23 cellular contexts compared by ENCODE assay signal in the genomic region with DNA sequence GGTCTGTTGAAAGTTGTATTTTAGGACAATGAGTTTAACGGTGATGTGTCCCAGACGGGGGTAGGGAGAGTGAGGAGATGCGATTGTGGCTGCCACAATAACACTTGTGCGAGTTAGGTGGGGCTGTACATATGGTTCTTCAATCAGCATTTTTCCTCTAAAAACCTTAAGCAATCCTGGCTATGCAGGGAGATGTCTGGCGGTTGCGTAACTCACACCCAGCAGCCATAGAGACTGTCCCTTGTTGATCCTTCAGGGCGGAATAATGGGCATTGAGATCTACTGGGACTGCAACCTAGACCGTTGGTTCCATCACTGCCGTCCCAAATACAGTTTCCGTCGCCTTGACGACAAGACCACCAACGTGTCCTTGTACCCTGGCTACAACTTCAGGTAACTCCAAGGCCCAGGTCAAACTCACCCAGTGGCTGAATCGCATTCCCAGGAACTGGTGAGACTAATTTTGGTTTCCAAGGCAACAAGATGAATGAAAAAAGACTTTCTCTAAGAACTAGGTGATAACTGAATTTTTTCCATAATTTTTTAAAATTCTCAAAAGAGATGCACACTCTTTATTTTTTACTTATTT. TPM values are rescaled to one million over a fixed set of nuclear protein-coding genes. Genes with fewer than 3 reads are reported as not detected.
A peak's percentile ranks its signal among the peaks of the same experiment; 100 is the strongest.
DNase-seq lines count a peak whose midpoint lies in the region; ATAC-seq and TF ChIP-seq lines count a peak whose summit lies in the region.
"Had no signal": no experiment of that assay in that cellular context is flagged by ENCODE, and none has a peak within 500 bp of the region (broad histone marks: within the 10 kb centered on the region; RNA-seq: fewer than 3 reads in every experiment).

No MANE protein-coding gene starts in this region.

- no peak overlapping the region for H3K4me3 Mint-ChIP-seq in GM23338
- H3K4me3 Mint-ChIP-seq: activated T-cell treated with anti-CD3 and anti-CD28 coated beads, Interleukin-2, amount 50 U/mL, for 72 hours; CD4-positive, alpha-beta memory T cell; endodermal cell had no signal

- 0 out of 2 replicates have a peak, but pooled peaks cover 3% of the 10 kb centered on the region for H3K9me2 ChIP-seq in GM23338 (ENCODE audit: insufficient read depth)

- H3K79me2 ChIP-seq in GM23338 (replicated peaks; ENCODE audit: insufficient read depth): no peaks in the 10 kb centered on the region

- no peak for TF ChIP-seq CTCF in GM23338 (conservative IDR thresholded peaks at IDR 0.05; ENCODE audit: low read depth in 2 of 2)
- TF ChIP-seq CTCF in mucosa of descending colon (IDR thresholded peaks at IDR 0.05): no peak
- TF ChIP-seq CTCF in brain microvascular endothelial cell (IDR thresholded peaks at IDR 0.05; ENCODE audit: low read depth, low read length, missing control alignments): no peak

- DNase-seq in AG08395 (ENCODE audit: low spot score) (peak; percentile 26), GM23338 (ENCODE audit: low spot score) (peak; percentile 23), amniotic epithelial cell (ENCODE audit: low read depth) (peak; percentile 72), iris pigment epithelial cell (ENCODE audit: low read depth) (peak; percentile 58), mucosa of descending colon (no peak), brain microvascular endothelial cell (no peak), KBM-7 (no peak)
- no peak for DNase-seq in activated CD4-positive, alpha-beta T cell treated with anti-CD3 and anti-CD28 coated beads, Interleukin-2, amount 50 U/mL, for 48 hours
- DNase-seq: activated naive CD4-positive, alpha-beta T cell treated with anti-CD3 and anti-CD28 coated beads, Interleukin-2, amount 50 U/mL, for 16 hours; activated T-cell treated with anti-CD3 and anti-CD28 coated beads, Interleukin-2, amount 50 U/mL, for 72 hours; CD4-positive, alpha-beta memory T cell; endodermal cell; foreskin keratinocyte; hippocampal formation; Kasumi-1; kidney; NCI-H1436 treated with DMSO at 0.1 percent for 48 hours; NCI-H2171; NCI-H526 treated with DMSO at 0.1 percent for 48 hours; occipital lobe; stimulated activated CD8-positive, alpha-beta memory T cell treated with anti-CD3 and anti-CD28 coated beads, Interleukin-4, amount 100 ng/mL, for 48 hours had no signal

- H3K9me3 Mint-ChIP-seq in GM23338: no peaks in the 10 kb centered on the region
- H3K9me3 Mint-ChIP-seq: activated T-cell treated with anti-CD3 and anti-CD28 coated beads, Interleukin-2, amount 50 U/mL, for 72 hours; CD4-positive, alpha-beta memory T cell; endodermal cell had no signal

- no peak overlapping the region for H3K4me3 ChIP-seq in GM23338
- H3K4me3 ChIP-seq in mucosa of descending colon: no peak overlapping the region
- H3K4me3 ChIP-seq in brain microvascular endothelial cell (ENCODE audit: low read depth, low read length): no peak overlapping the region
- H3K4me3 ChIP-seq: lung had no signal

- no peak for ATAC-seq in GM23338
- ATAC-seq in mucosa of descending colon: no peak
- ATAC-seq: activated CD4-positive, CD25-positive, alpha-beta regulatory T cell treated with anti-CD3 and anti-CD28 coated beads, Interleukin-2, amount 50 U/mL, for 24 hours; activated T-cell treated with anti-CD3 and anti-CD28 coated beads, Interleukin-2, amount 50 U/mL, for 72 hours; foreskin keratinocyte had no signal

- intact Hi-C loops in mucosa of descending colon (cut with DNase I, micrococcal nuclease): no loop called here

- H4K20me1 ChIP-seq in GM23338 (replicated peaks; ENCODE audit: insufficient read depth): no peaks in the 10 kb centered on the region

- no peaks in the 10 kb centered on the region for H3K9me3 ChIP-seq in mucosa of descending colon

- H3F3A ChIP-seq in GM23338 (replicated peaks; ENCODE audit: low read depth): no peaks in the 10 kb centered on the region

- H3K4me2 ChIP-seq in GM23338: no peak overlapping the region

- H3K27ac Mint-ChIP-seq in GM23338: no peak overlapping the region
- H3K27ac Mint-ChIP-seq: activated T-cell treated with anti-CD3 and anti-CD28 coated beads, Interleukin-2, amount 50 U/mL, for 72 hours; CD4-positive, alpha-beta memory T cell; endodermal cell had no signal

- peaks cover 8% of the 10 kb centered on the region for H3K27me3 Mint-ChIP-seq in GM23338 (ENCODE audit: insufficient read depth, low read depth, poor library complexity)
- H3K27me3 Mint-ChIP-seq: CD4-positive, alpha-beta memory T cell had no signal

- no peaks in the 10 kb centered on the region for H3K36me3 Mint-ChIP-seq in GM23338 (ENCODE audit: low read depth)

- H3K4me1 Mint-ChIP-seq in GM23338: no peaks in the 10 kb centered on the region
- H3K4me1 Mint-ChIP-seq: endodermal cell had no signal

- peak overlapping the region; percentile 63; the same call in 1 of the 2 replicates for H2AFZ ChIP-seq in GM23338

- H3K36me3 ChIP-seq in GM23338 (ENCODE audit: insufficient read depth): no peaks in the 10 kb centered on the region
- no peaks in the 10 kb centered on the region for H3K36me3 ChIP-seq in mucosa of descending colon (ENCODE audit: low read depth)
- no peaks in the 10 kb centered on the region for H3K36me3 ChIP-seq in brain microvascular endothelial cell (replicated peaks)

- no peak overlapping the region for H3K27ac ChIP-seq in GM23338 (ENCODE audit: low read depth)
- no peak overlapping the region for H3K27ac ChIP-seq in brain microvascular endothelial cell
- H3K27ac ChIP-seq: foreskin keratinocyte had no signal

- H3K27me3 ChIP-seq in GM23338 (ENCODE audit: insufficient read depth) (no peaks in the 10 kb centered on the region), brain microvascular endothelial cell (replicated peaks) (no peaks in the 10 kb centered on the region)
- H3K27me3 ChIP-seq: foreskin keratinocyte had no signal

- no peaks in the 10 kb centered on the region for H3K4me1 ChIP-seq in GM23338 (ENCODE audit: insufficient read depth)
- no peaks in the 10 kb centered on the region for H3K4me1 ChIP-seq in mucosa of descending colon (ENCODE audit: low read depth)
- H3K4me1 ChIP-seq: foreskin keratinocyte had no signal

- in situ Hi-C loops in brain microvascular endothelial cell (cut with HindIII; ENCODE audit: low pct_ligation_motif_present, low sequenced_read_pairs) (no loop called here), KBM-7 (cut with MboI; ENCODE audit: low pct_unique_long_range_greater_than_20kb, low sequenced_read_pairs) (no loop called here)

TF ChIP-seq in GM23338, 12 proteins besides CTCF, POLR2A, EP300 and RAD21:
- TF ChIP-seq, protein P1, sequence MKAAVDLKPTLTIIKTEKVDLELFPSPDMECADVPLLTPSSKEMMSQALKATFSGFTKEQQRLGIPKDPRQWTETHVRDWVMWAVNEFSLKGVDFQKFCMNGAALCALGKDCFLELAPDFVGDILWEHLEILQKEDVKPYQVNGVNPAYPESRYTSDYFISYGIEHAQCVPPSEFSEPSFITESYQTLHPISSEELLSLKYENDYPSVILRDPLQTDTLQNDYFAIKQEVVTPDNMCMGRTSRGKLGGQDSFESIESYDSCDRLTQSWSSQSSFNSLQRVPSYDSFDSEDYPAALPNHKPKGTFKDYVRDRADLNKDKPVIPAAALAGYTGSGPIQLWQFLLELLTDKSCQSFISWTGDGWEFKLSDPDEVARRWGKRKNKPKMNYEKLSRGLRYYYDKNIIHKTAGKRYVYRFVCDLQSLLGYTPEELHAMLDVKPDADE (IDR thresholded peaks at IDR 0.05): no peak
- TF ChIP-seq ZNF114 (CRISPR knock-in tag; IDR thresholded peaks at IDR 0.05): no peak
- TF ChIP-seq JUNB (IDR thresholded peaks at IDR 0.05; ENCODE audit: unreplicated experiment): no peak
- TF ChIP-seq STAT1 (IDR thresholded peaks at IDR 0.05; ENCODE audit: unreplicated experiment): no peak
- TF ChIP-seq EZH2phosphoT487 (IDR thresholded peaks at IDR 0.05; ENCODE audit: unreplicated experiment): no peak
TF ChIP-seq in GM23338: peak in this region for 0.

RNA-seq across cellular contexts. Expression of a gene that starts 34.6 kb away (rescaled TPM):
- total RNA-seq in GM23338 (2014; rRNA removed; shearing (Covaris generic)): 0.24 and 0.74 TPM in 2 replicates
- 0.43 and 0.48 TPM in 2 replicates for polyA plus RNA-seq in GM23338 (2016; fragmentation: Nextera tagmentation; extraction: Ambion mirVana)
- 10 to 100 TPM in 1 of 3 donors, 1 to 10 TPM in 2; 1.0 to 10.9 (median 1.4) TPM for total RNA-seq in mucosa of descending colon

RNA-seq across cellular contexts. Expression of a gene that starts 42.6 kb away (rescaled TPM):
- 18.9 and 19.5 TPM in 2 replicates for total RNA-seq in GM23338 (2014; rRNA removed; shearing (Covaris generic))
- polyA plus RNA-seq in GM23338 (2016; fragmentation: Nextera tagmentation; extraction: Ambion mirVana): 5.6 and 5.9 TPM in 2 replicates
- total RNA-seq in mucosa of descending colon: 100 to 1,000 TPM in 2 of 3 donors, 10 to 100 TPM in 1; 83.6 to 194 (median 132) TPM

Comparison
In these comparisons a context has a peak if more than half of its experiments do, and no peak if none do; other contexts are left out.
1. DNase-seq: peak in AG08395 (single experiment), GM23338 (single experiment), amniotic epithelial cell (single experiment) and iris pigment epithelial cell (single experiment); none in mucosa of descending colon (0 of 3), activated CD4-positive, alpha-beta T cell treated with anti-CD3 and anti-CD28 coated beads, Interleukin-2, amount 50 U/mL, for 48 hours (0 of 2), brain microvascular endothelial cell (single experiment) and KBM-7 (single experiment).